Comparison of ENCODE assay signal across 18 cellular contexts in the genomic region with DNA sequence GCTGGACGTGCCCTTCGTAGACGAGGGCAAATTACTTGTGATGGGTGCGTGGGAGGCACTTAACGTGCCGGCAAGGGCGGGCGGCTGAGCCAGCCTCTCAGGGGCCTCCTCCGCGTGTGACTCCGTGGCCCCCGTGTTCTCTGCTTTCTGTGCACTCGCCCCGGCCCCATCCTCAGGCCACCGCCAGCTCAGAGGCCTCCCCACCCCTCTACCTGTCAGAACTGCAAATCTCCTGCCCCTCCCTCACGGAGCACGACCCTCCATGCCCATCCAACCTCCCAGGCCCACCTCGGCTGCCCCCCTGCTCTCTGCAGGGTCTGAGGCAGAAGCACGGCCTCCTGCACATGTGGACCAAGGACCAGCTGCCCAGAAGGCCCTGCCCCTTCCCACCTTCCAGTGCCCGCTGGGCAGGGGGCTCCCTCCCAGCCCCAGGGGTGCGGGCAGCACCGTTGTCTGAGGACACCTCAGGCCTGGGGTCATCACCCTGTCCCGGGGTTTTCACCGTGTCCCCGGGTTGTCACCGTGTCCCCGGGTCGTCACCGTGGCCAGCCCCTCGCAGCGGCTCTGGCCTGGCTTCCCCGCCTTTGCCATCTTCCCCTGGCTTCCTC.
"Had no signal": no experiment of that assay in that cellular context is flagged by ENCODE, and none has a peak within 500 bp of the region (broad histone marks: within the 10 kb centered on the region; RNA-seq: fewer than 3 reads in every experiment).

No MANE protein-coding gene starts in this region.

- H3K27me3 ChIP-seq: hepatocyte, ovary, testis had no signal

- ATAC-seq: activated CD4-positive, CD25-positive, alpha-beta regulatory T cell treated with anti-CD3 and anti-CD28 coated beads, Interleukin-2, amount 50 U/mL, for 24 hours; activated T-cell treated with anti-CD3 and anti-CD28 coated beads, Interleukin-2, amount 50 U/mL, for 72 hours; psoas muscle; right cardiac atrium had no signal

- H3K9me3 ChIP-seq: ovary, psoas muscle, testis had no signal

- H3K27ac ChIP-seq: hepatocyte, ovary, psoas muscle, SK-N-MC, testis had no signal

- H3K4me3 ChIP-seq: hepatocyte, ovary, psoas muscle, SK-N-MC, testis had no signal

- DNase-seq: activated CD4-positive, alpha-beta memory T cell treated with anti-CD3 and anti-CD28 coated beads, Interleukin-2, amount 10 ng/mL, durations not matched to agents 7 days and 5 days; activated CD4-positive, alpha-beta T cell treated with anti-CD3 and anti-CD28 coated beads, Interleukin-2, amount 10 ng/mL, durations not matched to agents 24 days and 14 days; activated effector memory CD4-positive, alpha-beta T cell treated with anti-CD3 and anti-CD28 coated beads, Interleukin-2, amount 50 U/mL, for 16 hours; activated T-cell treated with anti-CD3 and anti-CD28 coated beads, Interleukin-2, amount 50 U/mL, for 72 hours; anterior cingulate cortex; central memory CD4-positive, alpha-beta T cell; effector memory CD4-positive, alpha-beta T cell; foreskin melanocyte; kidney glomerular epithelial cell; naive B cell; stimulated activated CD4-positive, alpha-beta T cell treated with anti-CD3 and anti-CD28 coated beads, Interleukin-1b, Interleukin-23, amount 100 ng/mL, for 48 hours; testis had no signal

- H3K4me1 ChIP-seq: psoas muscle had no signal

- H2AFZ ChIP-seq: hepatocyte had no signal

- H3K36me3 ChIP-seq: ovary had no signal

- H3K4me2 ChIP-seq: hepatocyte had no signal
